In the genomic region with DNA sequence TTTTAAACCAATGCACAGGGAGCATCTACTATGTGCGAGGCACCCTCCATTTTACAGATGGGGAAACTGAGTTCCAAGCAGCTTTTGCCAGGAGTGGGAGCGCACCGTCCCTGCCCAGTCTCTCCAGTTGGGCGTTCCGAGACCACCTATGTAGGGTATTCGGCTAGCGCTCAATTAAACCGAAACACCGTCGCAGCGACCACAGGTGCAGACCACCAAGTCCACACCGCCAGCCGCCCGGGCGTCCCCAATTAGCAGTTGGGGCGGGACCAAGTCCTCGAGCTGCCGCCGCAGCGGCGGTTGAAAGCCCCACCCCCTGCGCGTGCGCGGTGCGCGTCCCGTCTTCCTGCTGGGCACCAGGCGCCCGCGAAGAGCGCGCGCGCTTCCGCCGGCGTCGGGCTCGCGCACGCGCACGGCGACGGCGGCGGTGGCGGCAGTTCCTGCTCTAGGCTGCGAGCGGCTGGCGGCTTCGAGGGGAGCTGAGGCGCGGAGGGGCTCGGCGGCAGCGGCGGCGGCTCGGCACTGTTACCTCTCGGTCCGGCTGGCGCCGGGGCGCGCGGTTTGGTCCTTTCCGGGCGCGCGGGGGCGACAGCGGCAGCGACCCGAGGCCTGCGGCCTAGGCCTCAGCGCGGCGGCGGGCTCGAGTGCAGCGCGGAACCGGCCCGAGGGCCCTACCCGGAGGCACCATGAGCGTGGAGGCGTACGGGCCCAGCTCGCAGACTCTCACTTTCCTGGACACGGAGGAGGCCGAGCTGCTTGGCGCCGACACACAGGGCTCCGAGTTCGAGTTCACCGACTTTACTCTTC, we compare ENCODE assay signal across 1 cellular context.
TF ChIP-seq lines count a peak whose summit lies in the region.

A gene (plus strand): TSS at position 436 of the 807 bp plus-strand sequence. CDS start 251 bp downstream, at position 687.

TF ChIP-seq in HepG2, 621 proteins besides CTCF, POLR2A, EP300 and RAD21 (continued from another document and continues in another):
- TF ChIP-seq, protein P1, sequence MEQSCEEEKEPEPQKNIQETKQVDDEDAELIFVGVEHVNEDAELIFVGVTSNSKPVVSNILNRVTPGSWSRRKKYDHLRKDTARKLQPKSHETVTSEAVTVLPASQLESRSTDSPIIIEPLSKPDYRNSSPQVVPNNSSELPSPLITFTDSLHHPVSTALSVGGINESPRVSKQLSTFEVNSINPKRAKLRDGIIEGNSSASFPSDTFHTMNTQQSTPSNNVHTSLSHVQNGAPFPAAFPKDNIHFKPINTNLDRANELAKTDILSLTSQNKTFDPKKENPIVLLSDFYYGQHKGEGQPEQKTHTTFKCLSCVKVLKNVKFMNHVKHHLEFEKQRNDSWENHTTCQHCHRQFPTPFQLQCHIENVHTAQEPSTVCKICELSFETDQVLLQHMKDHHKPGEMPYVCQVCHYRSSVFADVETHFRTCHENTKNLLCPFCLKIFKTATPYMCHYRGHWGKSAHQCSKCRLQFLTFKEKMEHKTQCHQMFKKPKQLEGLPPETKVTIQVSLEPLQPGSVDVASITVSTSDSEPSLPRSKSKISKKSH (CRISPR knock-in tag; IDR thresholded peaks at IDR 0.05; ENCODE audit: borderline replicate concordance), result no peak
- TF ChIP-seq ZNF33B (CRISPR knock-in tag; IDR thresholded peaks at IDR 0.05) (no peak; the same call in 1 of the 2 replicates), ZNF749 (CRISPR knock-in tag; IDR thresholded peaks at IDR 0.05; ENCODE audit: borderline replicate concordance) (peak; percentile 81; the same call in 1 of the 2 replicates), MAFF (IDR thresholded peaks at IDR 0.05; ENCODE audit: low read depth, low read length) (no peak), ZNF350 (CRISPR knock-in tag; IDR thresholded peaks at IDR 0.05; ENCODE audit: borderline replicate concordance, low read depth) (no peak), ZC3H13 (CRISPR knock-in tag; IDR thresholded peaks at IDR 0.05) (no peak), KDM1A (CRISPR knock-in tag; IDR thresholded peaks at IDR 0.05) (peak; percentile 55; the same call in 1 of the 2 replicates), MTA1 (CRISPR knock-in tag; IDR thresholded peaks at IDR 0.05; ENCODE audit: borderline replicate concordance) (no peak), KAT7 (CRISPR knock-in tag; IDR thresholded peaks at IDR 0.05; ENCODE audit: borderline replicate concordance) (no peak; the same call in 1 of the 2 replicates), DR1 (CRISPR knock-in tag; IDR thresholded peaks at IDR 0.05) (peak; percentile 61; the same call in 1 of the 2 replicates), PRMT3 (CRISPR knock-in tag; IDR thresholded peaks at IDR 0.05; ENCODE audit: borderline replicate concordance, low read depth) (no peak), MATR3 (CRISPR knock-in tag; IDR thresholded peaks at IDR 0.05) (no peak), NR2F6 (IDR thresholded peaks at IDR 0.05) (no peak), NR2F6 (CRISPR knock-in tag; IDR thresholded peaks at IDR 0.05) (no peak), ZNF337 (CRISPR knock-in tag; IDR thresholded peaks at IDR 0.05; ENCODE audit: borderline replicate concordance, low read depth) (no peak), GZF1 (CRISPR knock-in tag; IDR thresholded peaks at IDR 0.05) (no peak), FLYWCH1 (CRISPR knock-in tag; IDR thresholded peaks at IDR 0.05) (no peak), FOXK2 (IDR thresholded peaks at IDR 0.05) (no peak), MTF2 (CRISPR knock-in tag; IDR thresholded peaks at IDR 0.05; ENCODE audit: borderline replicate concordance) (no peak), SETDB1 (CRISPR knock-in tag; IDR thresholded peaks at IDR 0.05; ENCODE audit: borderline replicate concordance) (no peak), ZNF124 (CRISPR knock-in tag; IDR thresholded peaks at IDR 0.05) (no peak; the same call in 1 of the 2 replicates), RFX5 (IDR thresholded peaks at IDR 0.05; ENCODE audit: low read depth, low read length) (no peak), ZNF616 (CRISPR knock-in tag; IDR thresholded peaks at IDR 0.05; ENCODE audit: low read depth) (peak; percentile 86), ZNF207 (IDR thresholded peaks at IDR 0.05; ENCODE audit: borderline replicate concordance) (no peak), HOXA9 (CRISPR knock-in tag; IDR thresholded peaks at IDR 0.05; ENCODE audit: borderline replicate concordance) (no peak; the same call in 1 of the 2 replicates), YEATS4 (CRISPR knock-in tag; IDR thresholded peaks at IDR 0.05; ENCODE audit: borderline replicate concordance) (peak; percentile 68), ZNF484 (CRISPR knock-in tag; IDR thresholded peaks at IDR 0.05; ENCODE audit: borderline replicate concordance, low read depth) (no peak), MYNN (CRISPR knock-in tag; IDR thresholded peaks at IDR 0.05; ENCODE audit: low read depth) (no peak), TEAD2 (CRISPR knock-in tag; IDR thresholded peaks at IDR 0.05) (no peak), TBP (CRISPR knock-in tag; IDR thresholded peaks at IDR 0.05) (no peak), ZNF768 (CRISPR knock-in tag; IDR thresholded peaks at IDR 0.05) (0 out of 2 replicates have a peak, but pooled peaks have one; percentile 39)
- TF ChIP-seq, protein P2, sequence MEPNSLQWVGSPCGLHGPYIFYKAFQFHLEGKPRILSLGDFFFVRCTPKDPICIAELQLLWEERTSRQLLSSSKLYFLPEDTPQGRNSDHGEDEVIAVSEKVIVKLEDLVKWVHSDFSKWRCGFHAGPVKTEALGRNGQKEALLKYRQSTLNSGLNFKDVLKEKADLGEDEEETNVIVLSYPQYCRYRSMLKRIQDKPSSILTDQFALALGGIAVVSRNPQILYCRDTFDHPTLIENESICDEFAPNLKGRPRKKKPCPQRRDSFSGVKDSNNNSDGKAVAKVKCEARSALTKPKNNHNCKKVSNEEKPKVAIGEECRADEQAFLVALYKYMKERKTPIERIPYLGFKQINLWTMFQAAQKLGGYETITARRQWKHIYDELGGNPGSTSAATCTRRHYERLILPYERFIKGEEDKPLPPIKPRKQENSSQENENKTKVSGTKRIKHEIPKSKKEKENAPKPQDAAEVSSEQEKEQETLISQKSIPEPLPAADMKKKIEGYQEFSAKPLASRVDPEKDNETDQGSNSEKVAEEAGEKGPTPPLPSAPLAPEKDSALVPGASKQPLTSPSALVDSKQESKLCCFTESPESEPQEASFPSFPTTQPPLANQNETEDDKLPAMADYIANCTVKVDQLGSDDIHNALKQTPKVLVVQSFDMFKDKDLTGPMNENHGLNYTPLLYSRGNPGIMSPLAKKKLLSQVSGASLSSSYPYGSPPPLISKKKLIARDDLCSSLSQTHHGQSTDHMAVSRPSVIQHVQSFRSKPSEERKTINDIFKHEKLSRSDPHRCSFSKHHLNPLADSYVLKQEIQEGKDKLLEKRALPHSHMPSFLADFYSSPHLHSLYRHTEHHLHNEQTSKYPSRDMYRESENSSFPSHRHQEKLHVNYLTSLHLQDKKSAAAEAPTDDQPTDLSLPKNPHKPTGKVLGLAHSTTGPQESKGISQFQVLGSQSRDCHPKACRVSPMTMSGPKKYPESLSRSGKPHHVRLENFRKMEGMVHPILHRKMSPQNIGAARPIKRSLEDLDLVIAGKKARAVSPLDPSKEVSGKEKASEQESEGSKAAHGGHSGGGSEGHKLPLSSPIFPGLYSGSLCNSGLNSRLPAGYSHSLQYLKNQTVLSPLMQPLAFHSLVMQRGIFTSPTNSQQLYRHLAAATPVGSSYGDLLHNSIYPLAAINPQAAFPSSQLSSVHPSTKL (CRISPR knock-in tag; IDR thresholded peaks at IDR 0.05), result no peak; the same call in 1 of the 2 replicates
- TF ChIP-seq, protein P3, sequence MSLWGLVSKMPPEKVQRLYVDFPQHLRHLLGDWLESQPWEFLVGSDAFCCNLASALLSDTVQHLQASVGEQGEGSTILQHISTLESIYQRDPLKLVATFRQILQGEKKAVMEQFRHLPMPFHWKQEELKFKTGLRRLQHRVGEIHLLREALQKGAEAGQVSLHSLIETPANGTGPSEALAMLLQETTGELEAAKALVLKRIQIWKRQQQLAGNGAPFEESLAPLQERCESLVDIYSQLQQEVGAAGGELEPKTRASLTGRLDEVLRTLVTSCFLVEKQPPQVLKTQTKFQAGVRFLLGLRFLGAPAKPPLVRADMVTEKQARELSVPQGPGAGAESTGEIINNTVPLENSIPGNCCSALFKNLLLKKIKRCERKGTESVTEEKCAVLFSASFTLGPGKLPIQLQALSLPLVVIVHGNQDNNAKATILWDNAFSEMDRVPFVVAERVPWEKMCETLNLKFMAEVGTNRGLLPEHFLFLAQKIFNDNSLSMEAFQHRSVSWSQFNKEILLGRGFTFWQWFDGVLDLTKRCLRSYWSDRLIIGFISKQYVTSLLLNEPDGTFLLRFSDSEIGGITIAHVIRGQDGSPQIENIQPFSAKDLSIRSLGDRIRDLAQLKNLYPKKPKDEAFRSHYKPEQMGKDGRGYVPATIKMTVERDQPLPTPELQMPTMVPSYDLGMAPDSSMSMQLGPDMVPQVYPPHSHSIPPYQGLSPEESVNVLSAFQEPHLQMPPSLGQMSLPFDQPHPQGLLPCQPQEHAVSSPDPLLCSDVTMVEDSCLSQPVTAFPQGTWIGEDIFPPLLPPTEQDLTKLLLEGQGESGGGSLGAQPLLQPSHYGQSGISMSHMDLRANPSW (CRISPR knock-in tag; IDR thresholded peaks at IDR 0.05; ENCODE audit: borderline replicate concordance), result no peak
- TF ChIP-seq, protein P4, sequence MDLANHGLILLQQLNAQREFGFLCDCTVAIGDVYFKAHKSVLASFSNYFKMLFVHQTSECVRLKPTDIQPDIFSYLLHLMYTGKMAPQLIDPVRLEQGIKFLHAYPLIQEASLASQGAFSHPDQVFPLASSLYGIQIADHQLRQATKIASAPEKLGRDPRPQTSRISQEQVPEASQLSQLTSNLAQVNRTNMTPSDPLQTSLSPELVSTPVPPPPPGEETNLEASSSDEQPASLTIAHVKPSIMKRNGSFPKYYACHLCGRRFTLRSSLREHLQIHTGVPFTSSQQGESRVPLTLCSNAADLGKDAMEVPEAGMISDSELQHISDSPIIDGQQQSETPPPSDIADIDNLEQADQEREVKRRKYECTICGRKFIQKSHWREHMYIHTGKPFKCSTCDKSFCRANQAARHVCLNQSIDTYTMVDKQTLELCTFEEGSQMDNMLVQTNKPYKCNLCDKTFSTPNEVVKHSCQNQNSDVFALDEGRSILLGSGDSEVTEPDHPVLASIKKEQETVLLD (CRISPR knock-in tag; IDR thresholded peaks at IDR 0.05; ENCODE audit: low read depth), result peak; percentile 45; the same call in 1 of the 2 replicates
- TF ChIP-seq, protein P5, sequence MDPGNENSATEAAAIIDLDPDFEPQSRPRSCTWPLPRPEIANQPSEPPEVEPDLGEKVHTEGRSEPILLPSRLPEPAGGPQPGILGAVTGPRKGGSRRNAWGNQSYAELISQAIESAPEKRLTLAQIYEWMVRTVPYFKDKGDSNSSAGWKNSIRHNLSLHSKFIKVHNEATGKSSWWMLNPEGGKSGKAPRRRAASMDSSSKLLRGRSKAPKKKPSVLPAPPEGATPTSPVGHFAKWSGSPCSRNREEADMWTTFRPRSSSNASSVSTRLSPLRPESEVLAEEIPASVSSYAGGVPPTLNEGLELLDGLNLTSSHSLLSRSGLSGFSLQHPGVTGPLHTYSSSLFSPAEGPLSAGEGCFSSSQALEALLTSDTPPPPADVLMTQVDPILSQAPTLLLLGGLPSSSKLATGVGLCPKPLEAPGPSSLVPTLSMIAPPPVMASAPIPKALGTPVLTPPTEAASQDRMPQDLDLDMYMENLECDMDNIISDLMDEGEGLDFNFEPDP (CRISPR knock-in tag; conservative IDR thresholded peaks at IDR 0.05), result peak; percentile 95; the same call in 1 of the 2 replicates
- TF ChIP-seq, protein P6, sequence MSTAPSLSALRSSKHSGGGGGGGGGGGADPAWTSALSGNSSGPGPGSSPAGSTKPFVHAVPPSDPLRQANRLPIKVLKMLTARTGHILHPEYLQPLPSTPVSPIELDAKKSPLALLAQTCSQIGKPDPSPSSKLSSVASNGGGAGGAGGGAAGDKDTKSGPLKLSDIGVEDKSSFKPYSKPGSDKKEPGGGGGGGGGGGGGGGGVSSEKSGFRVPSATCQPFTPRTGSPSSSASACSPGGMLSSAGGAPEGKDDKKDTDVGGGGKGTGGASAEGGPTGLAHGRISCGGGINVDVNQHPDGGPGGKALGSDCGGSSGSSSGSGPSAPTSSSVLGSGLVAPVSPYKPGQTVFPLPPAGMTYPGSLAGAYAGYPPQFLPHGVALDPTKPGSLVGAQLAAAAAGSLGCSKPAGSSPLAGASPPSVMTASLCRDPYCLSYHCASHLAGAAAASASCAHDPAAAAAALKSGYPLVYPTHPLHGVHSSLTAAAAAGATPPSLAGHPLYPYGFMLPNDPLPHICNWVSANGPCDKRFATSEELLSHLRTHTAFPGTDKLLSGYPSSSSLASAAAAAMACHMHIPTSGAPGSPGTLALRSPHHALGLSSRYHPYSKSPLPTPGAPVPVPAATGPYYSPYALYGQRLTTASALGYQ (CRISPR knock-in tag; IDR thresholded peaks at IDR 0.05), result no peak
- TF ChIP-seq, protein P7, sequence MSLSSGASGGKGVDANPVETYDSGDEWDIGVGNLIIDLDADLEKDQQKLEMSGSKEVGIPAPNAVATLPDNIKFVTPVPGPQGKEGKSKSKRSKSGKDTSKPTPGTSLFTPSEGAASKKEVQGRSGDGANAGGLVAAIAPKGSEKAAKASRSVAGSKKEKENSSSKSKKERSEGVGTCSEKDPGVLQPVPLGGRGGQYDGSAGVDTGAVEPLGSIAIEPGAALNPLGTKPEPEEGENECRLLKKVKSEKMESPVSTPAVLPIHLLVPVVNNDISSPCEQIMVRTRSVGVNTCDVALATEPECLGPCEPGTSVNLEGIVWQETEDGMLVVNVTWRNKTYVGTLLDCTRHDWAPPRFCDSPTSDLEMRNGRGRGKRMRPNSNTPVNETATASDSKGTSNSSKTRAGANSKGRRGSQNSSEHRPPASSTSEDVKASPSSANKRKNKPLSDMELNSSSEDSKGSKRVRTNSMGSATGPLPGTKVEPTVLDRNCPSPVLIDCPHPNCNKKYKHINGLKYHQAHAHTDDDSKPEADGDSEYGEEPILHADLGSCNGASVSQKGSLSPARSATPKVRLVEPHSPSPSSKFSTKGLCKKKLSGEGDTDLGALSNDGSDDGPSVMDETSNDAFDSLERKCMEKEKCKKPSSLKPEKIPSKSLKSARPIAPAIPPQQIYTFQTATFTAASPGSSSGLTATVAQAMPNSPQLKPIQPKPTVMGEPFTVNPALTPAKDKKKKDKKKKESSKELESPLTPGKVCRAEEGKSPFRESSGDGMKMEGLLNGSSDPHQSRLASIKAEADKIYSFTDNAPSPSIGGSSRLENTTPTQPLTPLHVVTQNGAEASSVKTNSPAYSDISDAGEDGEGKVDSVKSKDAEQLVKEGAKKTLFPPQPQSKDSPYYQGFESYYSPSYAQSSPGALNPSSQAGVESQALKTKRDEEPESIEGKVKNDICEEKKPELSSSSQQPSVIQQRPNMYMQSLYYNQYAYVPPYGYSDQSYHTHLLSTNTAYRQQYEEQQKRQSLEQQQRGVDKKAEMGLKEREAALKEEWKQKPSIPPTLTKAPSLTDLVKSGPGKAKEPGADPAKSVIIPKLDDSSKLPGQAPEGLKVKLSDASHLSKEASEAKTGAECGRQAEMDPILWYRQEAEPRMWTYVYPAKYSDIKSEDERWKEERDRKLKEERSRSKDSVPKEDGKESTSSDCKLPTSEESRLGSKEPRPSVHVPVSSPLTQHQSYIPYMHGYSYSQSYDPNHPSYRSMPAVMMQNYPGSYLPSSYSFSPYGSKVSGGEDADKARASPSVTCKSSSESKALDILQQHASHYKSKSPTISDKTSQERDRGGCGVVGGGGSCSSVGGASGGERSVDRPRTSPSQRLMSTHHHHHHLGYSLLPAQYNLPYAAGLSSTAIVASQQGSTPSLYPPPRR (CRISPR knock-in tag; IDR thresholded peaks at IDR 0.05; ENCODE audit: borderline replicate concordance), result no peak
